ENCODE assay signal across 8 cellular contexts in the genomic region with DNA sequence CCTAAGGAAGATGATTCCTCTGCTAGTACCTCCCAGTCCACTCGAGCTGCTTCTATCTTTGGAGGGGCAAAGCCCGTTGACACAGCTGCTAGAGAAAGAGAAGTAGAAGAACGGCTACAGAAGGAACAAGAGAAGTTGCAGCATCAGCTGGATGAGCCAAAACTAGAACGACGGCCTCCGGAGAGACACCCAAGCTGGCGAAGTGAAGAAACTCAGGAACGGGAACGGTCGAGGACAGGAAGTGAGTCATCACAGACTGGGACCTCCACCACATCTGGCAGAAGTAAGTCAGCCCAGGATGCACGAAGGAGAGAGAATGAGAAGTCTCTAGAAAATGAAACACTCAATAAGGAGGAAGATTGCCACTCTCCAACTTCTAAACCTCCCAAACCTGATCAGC.
DNase-seq lines count a peak whose midpoint lies in the region; ATAC-seq and TF ChIP-seq lines count a peak whose summit lies in the region.
"Not testable (repeated sequence)": the region's sequence is repeated elsewhere in the genome, so short reads cannot be mapped to it uniquely, and the experiment has no call there.

No MANE protein-coding gene starts in this region.

- intact Hi-C loops in activated CD4-positive, alpha-beta T cell treated with anti-CD3 and anti-CD28 coated beads, Interleukin-2, amount 10 ng/mL, durations not matched to agents 24 days and 14 days (cut with micrococcal nuclease); adrenal gland (cut with DNase I); left ventricle myocardium superior (cut with micrococcal nuclease); psoas muscle (cut with DNase I); transverse colon (cut with DNase I; ENCODE audit: low total_unique reads): not testable (repeated sequence)

- H3K4me1 Mint-ChIP-seq in activated CD4-positive, alpha-beta T cell treated with anti-CD3 and anti-CD28 coated beads, Interleukin-2, amount 10 ng/mL, durations not matched to agents 24 days and 14 days: peaks cover 32% of the 10 kb centered on the region

- TF ChIP-seq POLR2A in NB4 (IDR thresholded peaks at IDR 0.05; ENCODE audit: extremely low read depth, insufficient read length); adrenal gland (IDR thresholded peaks at IDR 0.05); transverse colon (IDR thresholded peaks at IDR 0.05): not testable (repeated sequence)

- H3K27ac ChIP-seq in adrenal gland: peak overlapping the region in 2 of 5 donors; percentile 15 to 68
- H3K27ac ChIP-seq in psoas muscle: not testable (repeated sequence)
- H3K27ac ChIP-seq in transverse colon: peak overlapping the region in 3 of 4 donors; percentile 13 to 39 (median 20)

- not testable (repeated sequence) for H3K36me3 Mint-ChIP-seq in activated CD4-positive, alpha-beta T cell treated with anti-CD3 and anti-CD28 coated beads, Interleukin-2, amount 10 ng/mL, durations not matched to agents 24 days and 14 days (ENCODE audit: low read depth)

- 56 to 76% (median 62%) methylated on average over 11 of the region's 11 CpGs for WGBS in adrenal gland, 4 donors
- WGBS in psoas muscle, 3 donors: 62 to 71% (median 65%) methylated on average over 11 of the region's 11 CpGs
- 56 to 60% methylated on average over 1 to 11 of the region's 11 CpGs for WGBS in transverse colon (ENCODE audit: low coverage in 1 of 2), 2 donors

- peak overlapping the region; percentile 1 for H3K27ac Mint-ChIP-seq in activated CD4-positive, alpha-beta T cell treated with anti-CD3 and anti-CD28 coated beads, Interleukin-2, amount 10 ng/mL, durations not matched to agents 24 days and 14 days

- not testable (repeated sequence) for TF ChIP-seq EP300 in transverse colon (IDR thresholded peaks at IDR 0.05; ENCODE audit: low read depth)

- not testable (repeated sequence) for H3K9me3 ChIP-seq in adrenal gland (replicated peaks in 1 of 3); psoas muscle; transverse colon

- H3K9me3 Mint-ChIP-seq in activated CD4-positive, alpha-beta T cell treated with anti-CD3 and anti-CD28 coated beads, Interleukin-2, amount 10 ng/mL, durations not matched to agents 24 days and 14 days: not testable (repeated sequence)

- not testable (repeated sequence) for TF ChIP-seq CTCF in NB4 (IDR thresholded peaks at IDR 0.05; ENCODE audit: low read depth, low read length); adrenal gland (IDR thresholded peaks at IDR 0.05); psoas muscle (IDR thresholded peaks at IDR 0.05); transverse colon (IDR thresholded peaks at IDR 0.05)

- DNase-seq in HCEC 1CT (peak; percentile 13), NB4 (ENCODE audit: low read depth) (peak; percentile 89), SIG-M5 (lab: John Stamatoyannopoulos, UW) (peak; percentile 75), adrenal gland (peak in 6 of 7 donors; percentile 22 to 73 (median 52)), left ventricle myocardium superior (peak; percentile 39), psoas muscle (peak; percentile 39 to 64), transverse colon (peak; percentile 31)
- peak; percentile 63 for DNase-seq in activated CD4-positive, alpha-beta T cell treated with anti-CD3 and anti-CD28 coated beads, Interleukin-2, amount 10 ng/mL, durations not matched to agents 24 days and 14 days

- H3K36me3 ChIP-seq in adrenal gland (replicated peaks in 1 of 2); psoas muscle (ENCODE audit: insufficient read depth in 1 of 2, low read depth in 1 of 2); transverse colon: not testable (repeated sequence)

- H3K4me3 Mint-ChIP-seq in activated CD4-positive, alpha-beta T cell treated with anti-CD3 and anti-CD28 coated beads, Interleukin-2, amount 10 ng/mL, durations not matched to agents 24 days and 14 days: peak overlapping the region; percentile 41

- not testable (repeated sequence) for ATAC-seq in left ventricle myocardium superior, psoas muscle

- H3K4me1 ChIP-seq in adrenal gland (replicated peaks in 1 of 2); psoas muscle: not testable (repeated sequence)
- H3K4me1 ChIP-seq in transverse colon: peaks cover 0 to 22% (median 3%) of the 10 kb centered on the region in 4 donors

- not testable (repeated sequence) for H3K27me3 ChIP-seq in adrenal gland, transverse colon
- peaks cover 0 to 19% (median 5%) of the 10 kb centered on the region in 3 donors for H3K27me3 ChIP-seq in psoas muscle (ENCODE audit: insufficient read depth in 3 of 3, low read length in 2 of 3)

- H3K27me3 Mint-ChIP-seq in activated CD4-positive, alpha-beta T cell treated with anti-CD3 and anti-CD28 coated beads, Interleukin-2, amount 10 ng/mL, durations not matched to agents 24 days and 14 days: peaks cover 26% of the 10 kb centered on the region

- not testable (repeated sequence) for H3K4me3 ChIP-seq in NB4 (ENCODE audit: low read depth, low read length); adrenal gland; psoas muscle; transverse colon

- in situ Hi-C loops in transverse colon (cut with MboI; ENCODE audit: low pct_ligation_motif_present in 1 of 4, low pct_unique_long_range_greater_than_20kb in 1 of 4, low sequenced_read_pairs in 3 of 4): not testable (repeated sequence)

Comparison
In these comparisons a context has a peak if more than half of its experiments do, and no peak if none do; other contexts are left out.
1. DNase-seq: peak in every context shown above with its lines; median percentile 89 in NB4; 75 in SIG-M5; 63 in activated CD4-positive, alpha-beta T cell treated with anti-CD3 and anti-CD28 coated beads, Interleukin-2, amount 10 ng/mL, durations not matched to agents 24 days and 14 days; 52 in adrenal gland; 52 in psoas muscle; 39 in left ventricle myocardium superior; 31 in transverse colon; 13 in HCEC 1CT.